Comparison of ENCODE assay signal across 8 cellular contexts in the genomic region with DNA sequence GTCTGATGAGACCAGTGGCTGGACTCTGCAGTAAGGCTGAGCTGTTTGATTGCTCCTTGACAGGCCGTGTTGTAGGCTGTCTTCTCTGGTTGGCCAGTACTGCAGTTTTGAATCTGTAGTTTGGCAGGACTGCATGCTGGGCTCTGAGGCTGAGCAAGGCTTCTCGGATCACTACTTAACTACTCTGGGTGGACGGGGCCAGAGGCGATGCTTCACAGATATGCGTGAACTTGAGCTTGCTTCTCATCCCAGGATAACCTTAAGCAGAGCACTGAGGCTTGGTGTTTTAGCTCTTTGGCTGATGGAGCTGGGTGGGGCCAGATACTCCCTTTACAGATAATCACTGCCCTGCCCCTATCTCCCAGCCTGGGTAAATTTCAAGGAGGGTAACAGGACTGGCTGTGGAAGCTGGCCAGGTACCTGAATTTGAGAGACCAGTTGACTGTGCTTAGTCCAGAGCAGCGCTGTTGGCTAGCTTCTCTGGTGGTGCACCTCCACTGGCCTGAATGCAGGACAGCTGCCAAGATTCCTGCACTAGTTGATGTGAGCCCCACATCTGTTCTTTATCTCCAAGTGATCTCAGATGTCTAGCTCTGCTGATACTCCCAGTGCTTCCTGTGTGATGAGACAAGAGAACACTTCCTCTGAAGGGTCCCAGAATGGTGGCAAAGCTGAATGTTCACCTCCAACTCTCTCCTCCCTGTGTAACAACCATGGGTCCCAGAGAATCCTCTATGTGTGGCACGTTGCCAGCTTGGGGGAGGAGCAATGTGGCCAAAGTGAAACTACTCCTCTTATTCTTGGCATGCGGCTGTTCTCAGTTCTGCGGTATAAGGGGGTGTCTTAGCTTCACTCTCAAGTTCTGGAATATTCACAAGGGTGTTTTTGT. TPM values are rescaled to one million over a fixed set of nuclear protein-coding genes. Genes with fewer than 3 reads are reported as not detected.
DNase-seq lines count a peak whose midpoint lies in the region; ATAC-seq and TF ChIP-seq lines count a peak whose summit lies in the region.

No MANE protein-coding gene starts in this region.

- H3K9me2 ChIP-seq in Loucy (replicated peaks; ENCODE audit: low read depth, low read length) = no peaks in the 10 kb centered on the region

- CTCF ChIA-PET in activated CD8-positive, alpha-beta T cell treated with anti-CD3 and anti-CD28 coated beads, Interleukin-2, amount 10 ng/mL, durations not matched to agents 7 days and 5 days (lab: Charles Lee) = interaction anchor here (0.9 to 3.2 kb wide), 13 partner anchors 8 to 280 kb away, joined by 3 to 29 read pairs (median 4); a partner anchor contains a TSS

- H3F3A ChIP-seq in Loucy (ENCODE audit: low read depth) = no peaks in the 10 kb centered on the region

- H3K79me2 ChIP-seq in Loucy (ENCODE audit: insufficient read depth, low read length) = no peaks in the 10 kb centered on the region

- no peaks in the 10 kb centered on the region for H3K27me3 Mint-ChIP-seq in activated CD8-positive, alpha-beta T cell treated with anti-CD3 and anti-CD28 coated beads, Interleukin-2, amount 10 ng/mL, durations not matched to agents 7 days and 5 days (ENCODE audit: low read depth)
- H3K27me3 Mint-ChIP-seq in nephron (ENCODE audit: low read depth) (no peaks in the 10 kb centered on the region), endodermal cell (ENCODE audit: insufficient read depth) (peaks cover 2% of the 10 kb centered on the region)

- TF ChIP-seq CTCF in Loucy (conservative IDR thresholded peaks at IDR 0.05; ENCODE audit: low read length) = no peak
- no peak for TF ChIP-seq CTCF in nephron (IDR thresholded peaks at IDR 0.05; ENCODE audit: unreplicated experiment in 3 of 3)
- TF ChIP-seq CTCF in endodermal cell (conservative IDR thresholded peaks at IDR 0.05) = no peak

- H3K4me3 ChIP-seq in Loucy (ENCODE audit: low read length, poor library complexity, severe bottlenecking) (peak overlapping the region; percentile 61), endodermal cell (ENCODE audit: low read length) (no peak overlapping the region)

- peaks cover 11% of the 10 kb centered on the region for H3K4me1 ChIP-seq in Loucy (ENCODE audit: insufficient read depth, low read length, poor library complexity, severe bottlenecking)
- no peaks in the 10 kb centered on the region for H3K4me1 ChIP-seq in endodermal cell (ENCODE audit: control insufficient read depth, insufficient read depth, low read length)

- H3K36me3 ChIP-seq in Loucy (ENCODE audit: insufficient read depth, low read length) (no peaks in the 10 kb centered on the region), endodermal cell (ENCODE audit: control insufficient read depth, insufficient read depth, low read length) (no peaks in the 10 kb centered on the region)

- no peaks in the 10 kb centered on the region for H3K9me3 ChIP-seq in Loucy (ENCODE audit: insufficient read depth, low read depth, low read length)
- peaks cover 6% of the 10 kb centered on the region for H3K9me3 ChIP-seq in endodermal cell (ENCODE audit: control insufficient read depth, low read length)

- H3K9me3 Mint-ChIP-seq in activated CD8-positive, alpha-beta T cell treated with anti-CD3 and anti-CD28 coated beads, Interleukin-2, amount 10 ng/mL, durations not matched to agents 7 days and 5 days (ENCODE audit: insufficient read depth) = peaks cover 9% of the 10 kb centered on the region
- H3K9me3 Mint-ChIP-seq in nephron (peaks cover 32% of the 10 kb centered on the region), endodermal cell (peaks cover 10% of the 10 kb centered on the region)

- peak; percentile 59 for ATAC-seq in GM18868 (IDR thresholded peaks at IDR 0.05; ENCODE audit: unreplicated experiment)
- ATAC-seq in activated CD8-positive, alpha-beta T cell treated with anti-CD3 and anti-CD28 coated beads, Interleukin-2, amount 10 ng/mL, durations not matched to agents 7 days and 5 days = peak; percentile 81

- peak overlapping the region; percentile 69 for H3K4me2 ChIP-seq in Loucy (ENCODE audit: low read depth, low read length, poor library complexity, severe bottlenecking)

- peaks cover 18% of the 10 kb centered on the region for H3K36me3 Mint-ChIP-seq in activated CD8-positive, alpha-beta T cell treated with anti-CD3 and anti-CD28 coated beads, Interleukin-2, amount 10 ng/mL, durations not matched to agents 7 days and 5 days (ENCODE audit: low read depth)
- H3K36me3 Mint-ChIP-seq in nephron (ENCODE audit: low read depth) (peaks cover 11% of the 10 kb centered on the region), endodermal cell (ENCODE audit: low read depth) (no peaks in the 10 kb centered on the region)

- H3K9ac ChIP-seq in Loucy (ENCODE audit: low read depth, low read length, poor library complexity, severe bottlenecking) (peak overlapping the region; percentile 34), endodermal cell (ENCODE audit: extremely low read depth, low read length, poor library complexity, severe bottlenecking) (no peak overlapping the region)

- peak overlapping the region; percentile 74 for H3K27ac Mint-ChIP-seq in activated CD8-positive, alpha-beta T cell treated with anti-CD3 and anti-CD28 coated beads, Interleukin-2, amount 10 ng/mL, durations not matched to agents 7 days and 5 days
- peak overlapping the region; percentile 89 to 98 (median 96) for H3K27ac Mint-ChIP-seq in nephron
- no peak overlapping the region for H3K27ac Mint-ChIP-seq in endodermal cell

- peak overlapping the region; percentile 73 for H2AFZ ChIP-seq in Loucy (ENCODE audit: low read length)

- peak overlapping the region; percentile 36 for H3K27ac ChIP-seq in temporal lobe (ENCODE audit: low read depth, low read length)
- H3K27ac ChIP-seq in endodermal cell (ENCODE audit: low read depth, low read length) = no peak overlapping the region

- H3K4me1 Mint-ChIP-seq in activated CD8-positive, alpha-beta T cell treated with anti-CD3 and anti-CD28 coated beads, Interleukin-2, amount 10 ng/mL, durations not matched to agents 7 days and 5 days (ENCODE audit: low read depth) = peaks cover 35% of the 10 kb centered on the region
- H3K4me1 Mint-ChIP-seq in nephron (peaks cover 12% of the 10 kb centered on the region), endodermal cell (no peaks in the 10 kb centered on the region)

- H3K27me3 ChIP-seq in Loucy (ENCODE audit: insufficient read depth, low read length, poor library complexity, severe bottlenecking) = no peaks in the 10 kb centered on the region
- no peaks in the 10 kb centered on the region for H3K27me3 ChIP-seq in endodermal cell (ENCODE audit: control insufficient read depth, insufficient read depth, low read length, poor library complexity, severe bottlenecking)

- POLR2A ChIA-PET in activated CD8-positive, alpha-beta T cell treated with anti-CD3 and anti-CD28 coated beads, Interleukin-2, amount 10 ng/mL, durations not matched to agents 7 days and 5 days (lab: Charles Lee) = interaction anchor here (0.6 kb wide), 1 partner anchor 12 kb away, joined by 3 read pairs; no protein-coding TSS in a partner anchor

- DNase-seq in activated CD8-positive, alpha-beta T cell treated with anti-CD3 and anti-CD28 coated beads, Interleukin-2, amount 10 ng/mL, durations not matched to agents 7 days and 5 days = peak; percentile 70
- DNase-seq in erythroblast (lab: John Stamatoyannopoulos, UW) (peak; percentile 71 to 84), NCI-H2171 treated with DMSO at 0.1 percent for 48 hours (lab: John Stamatoyannopoulos, UW) (no peak), endodermal cell (no peak)

- H3K4me3 Mint-ChIP-seq in activated CD8-positive, alpha-beta T cell treated with anti-CD3 and anti-CD28 coated beads, Interleukin-2, amount 10 ng/mL, durations not matched to agents 7 days and 5 days = peak overlapping the region; percentile 32
- H3K4me3 Mint-ChIP-seq in nephron = peak overlapping the region; percentile 46 to 70 (median 70)
- no peak overlapping the region for H3K4me3 Mint-ChIP-seq in endodermal cell

- 85 to 90% methylated on average over 7 to 9 of the region's 9 CpGs for WGBS in endodermal cell (ENCODE audit: insufficient coverage in 1 of 2, insufficient read length in 1 of 2), 2 experiments

- H4K20me1 ChIP-seq in Loucy (ENCODE audit: insufficient read depth, low read length, poor library complexity, severe bottlenecking) = no peaks in the 10 kb centered on the region

- no peak for TF ChIP-seq POLR2A in erythroblast (IDR thresholded peaks at IDR 0.05; ENCODE audit: low read length)

RNA-seq across cellular contexts. Expression of a gene that starts 37.9 kb away (rescaled TPM):
- 10 to 100 TPM; 21.1 to 23.5 TPM for total RNA-seq in activated CD8-positive, alpha-beta T cell treated with anti-CD3 and anti-CD28 coated beads, Interleukin-2, amount 10 ng/mL, durations not matched to agents 7 days and 5 days
- total RNA-seq in temporal lobe = 17.9 TPM
- total RNA-seq in endodermal cell = 10 to 100 TPM; 26.8 to 34.5 TPM
- 9.1 TPM for polyA plus RNA-seq in endodermal cell (2013, experiment 1 of 2)
- 7.0 TPM for polyA plus RNA-seq in endodermal cell (2013, experiment 2 of 2)

Comparison
In these comparisons a context has a peak if more than half of its experiments do, and no peak if none do; other contexts are left out.
1. DNase-seq: peak in activated CD8-positive, alpha-beta T cell treated with anti-CD3 and anti-CD28 coated beads, Interleukin-2, amount 10 ng/mL, durations not matched to agents 7 days and 5 days (single experiment) and erythroblast (2 of 2); none in NCI-H2171 treated with DMSO at 0.1 percent for 48 hours (single experiment) and endodermal cell (single experiment).